18 cellular contexts compared by ENCODE assay signal in the genomic region with DNA sequence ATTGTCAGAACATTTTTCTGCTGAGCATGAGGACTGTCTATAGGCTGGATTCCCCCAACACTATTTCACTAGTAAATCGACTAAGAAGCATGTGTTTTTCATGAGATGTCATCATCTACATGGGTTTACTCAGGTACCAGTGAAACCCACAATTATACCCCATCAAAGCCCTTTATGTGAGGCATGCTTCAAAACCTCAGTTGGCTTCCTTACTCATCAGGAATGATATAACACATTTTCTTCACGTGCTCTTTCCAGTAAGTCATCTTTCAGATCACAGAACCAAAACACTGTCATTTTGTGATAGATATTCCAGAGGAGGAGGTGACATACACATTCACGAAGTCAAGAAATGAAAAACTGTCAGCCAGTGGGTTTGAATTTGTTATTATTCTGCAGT.
DNase-seq lines count a peak whose midpoint lies in the region; ATAC-seq and TF ChIP-seq lines count a peak whose summit lies in the region.
"Had no signal": no experiment of that assay in that cellular context is flagged by ENCODE, and none has a peak within 500 bp of the region (broad histone marks: within the 10 kb centered on the region; RNA-seq: fewer than 3 reads in every experiment).

No MANE protein-coding gene starts in this region.

- peaks cover 25% of the 10 kb centered on the region for H3K4me1 ChIP-seq in CD8-positive, alpha-beta T cell (ENCODE audit: insufficient read depth, low read length)
- no peaks in the 10 kb centered on the region for H3K4me1 ChIP-seq in HEK293 (ENCODE audit: control insufficient read depth, insufficient read depth, low read length)
- H3K4me1 ChIP-seq: HAP-1, right lobe of liver, uterus had no signal

- no peak for DNase-seq in CD8-positive, alpha-beta T cell
- DNase-seq in iris pigment epithelial cell (ENCODE audit: low read depth) (peak; percentile 39), globus pallidus (ENCODE audit: low spot score) (no peak), NCI-H128 (lab: John Stamatoyannopoulos, UW; ENCODE audit: unreplicated experiment) (no peak)
- DNase-seq: anterior cingulate cortex; CD4-positive, alpha-beta memory T cell; GF-D8; MM.1S; NCI-H2171; right lobe of liver; SK-N-SH; stimulated activated naive CD4-positive, alpha-beta T cell treated with Interleukin-2 at 50 U/mL for 16 hours; uterus had no signal

- H3K9me3 Mint-ChIP-seq in CD8-positive, alpha-beta T cell, result no peaks in the 10 kb centered on the region
- no peaks in the 10 kb centered on the region for H3K9me3 Mint-ChIP-seq in activated T-helper 17 cell treated with anti-CD3 and anti-CD28 coated beads, Interleukin-2, amount 50 U/mL, for 72 hours
- H3K9me3 Mint-ChIP-seq: neural crest cell had no signal

- H3K27ac ChIP-seq in CD8-positive, alpha-beta T cell (ENCODE audit: low read depth, low read length), result no peak overlapping the region
- H3K27ac ChIP-seq in HEK293 (ENCODE audit: extremely low read depth, low read depth, low read length), result no peak overlapping the region
- H3K27ac ChIP-seq: right lobe of liver, uterus had no signal

- H3K36me3 ChIP-seq in CD8-positive, alpha-beta T cell (ENCODE audit: insufficient read depth, low read length), result no peaks in the 10 kb centered on the region
- H3K36me3 ChIP-seq in HEK293 (ENCODE audit: control insufficient read depth in 2 of 2, insufficient read depth in 1 of 2, low read length in 2 of 2), result no peaks in the 10 kb centered on the region
- H3K36me3 ChIP-seq: HAP-1, right lobe of liver, uterus had no signal

- CTCF ChIA-PET in CD8-positive, alpha-beta T cell (lab: Charles Lee), result interaction anchor here (1.4 to 1.8 kb wide), 2 partner anchors 11 to 343 kb away, joined by 6 read pairs; no protein-coding TSS in a partner anchor
- CTCF ChIA-PET in HEK293 (lab: Yijun Ruan, JAX), result interaction anchor here (1.0 kb wide), 1 partner anchor 543 kb away, joined by 3 read pairs; no protein-coding TSS in a partner anchor

- H3K27me3 Mint-ChIP-seq in CD8-positive, alpha-beta T cell (ENCODE audit: low read depth), result no peaks in the 10 kb centered on the region
- no peaks in the 10 kb centered on the region for H3K27me3 Mint-ChIP-seq in activated T-helper 17 cell treated with anti-CD3 and anti-CD28 coated beads, Interleukin-2, amount 50 U/mL, for 72 hours
- H3K27me3 Mint-ChIP-seq: CD4-positive, alpha-beta memory T cell had no signal

- POLR2A ChIA-PET in CD8-positive, alpha-beta T cell (lab: Charles Lee), result no interaction called here
- POLR2A ChIA-PET in HEK293 (lab: Yijun Ruan, JAX), result no interaction called here

- no peaks in the 10 kb centered on the region for H3K9me3 ChIP-seq in CD8-positive, alpha-beta T cell (ENCODE audit: low read length)
- H3K9me3 ChIP-seq in HEK293 (ENCODE audit: control insufficient read depth, insufficient read depth, low read depth, low read length), result no peaks in the 10 kb centered on the region
- H3K9me3 ChIP-seq: HAP-1, right lobe of liver, SK-N-SH, uterus had no signal

- H3K4me3 ChIP-seq in CD8-positive, alpha-beta T cell (ENCODE audit: low read depth, low read length), result no peak overlapping the region
- H3K4me3 ChIP-seq in HEK293 (ENCODE audit: low read depth, low read length), result no peak overlapping the region
- H3K4me3 ChIP-seq: HAP-1, right lobe of liver, uterus had no signal

- ATAC-seq in CD8-positive, alpha-beta T cell, result peak; percentile 80
- peak; percentile 93 for ATAC-seq in activated T-helper 17 cell treated with anti-CD3 and anti-CD28 coated beads, Interleukin-2, amount 50 U/mL, for 72 hours (replicated peaks)
- ATAC-seq in HG03469 (IDR thresholded peaks at IDR 0.05; ENCODE audit: unreplicated experiment), result no peak
- ATAC-seq: right lobe of liver had no signal

- peak overlapping the region; percentile 1 for H3K27ac Mint-ChIP-seq in CD8-positive, alpha-beta T cell
- H3K27ac Mint-ChIP-seq in activated T-helper 17 cell treated with anti-CD3 and anti-CD28 coated beads, Interleukin-2, amount 50 U/mL, for 72 hours, result no peak overlapping the region

- H3K4me1 Mint-ChIP-seq in CD8-positive, alpha-beta T cell (ENCODE audit: low read depth), result peaks cover 35% of the 10 kb centered on the region
- H3K4me1 Mint-ChIP-seq in activated T-helper 17 cell treated with anti-CD3 and anti-CD28 coated beads, Interleukin-2, amount 50 U/mL, for 72 hours, result peaks cover 17% of the 10 kb centered on the region
- H3K4me1 Mint-ChIP-seq: neural crest cell had no signal

- no peaks in the 10 kb centered on the region for H3K27me3 ChIP-seq in CD8-positive, alpha-beta T cell (ENCODE audit: insufficient read depth, low read length)
- H3K27me3 ChIP-seq: right lobe of liver, uterus had no signal

- no peak overlapping the region for H3K4me3 Mint-ChIP-seq in CD8-positive, alpha-beta T cell
- H3K4me3 Mint-ChIP-seq in activated T-helper 17 cell treated with anti-CD3 and anti-CD28 coated beads, Interleukin-2, amount 50 U/mL, for 72 hours, result no peak overlapping the region
- H3K4me3 Mint-ChIP-seq: CD4-positive, alpha-beta memory T cell; neural crest cell had no signal

- intact Hi-C loops in CD8-positive, alpha-beta T cell (cut with DNase I, micrococcal nuclease), result loop anchor here in 1 of 2 experiments (10.0 kb wide), 1 partner anchor 161 kb away; no protein-coding TSS in a partner anchor

- H3K36me3 Mint-ChIP-seq in CD8-positive, alpha-beta T cell, result no peaks in the 10 kb centered on the region
- H3K36me3 Mint-ChIP-seq in activated T-helper 17 cell treated with anti-CD3 and anti-CD28 coated beads, Interleukin-2, amount 50 U/mL, for 72 hours (ENCODE audit: low read depth), result no peaks in the 10 kb centered on the region
- H3K36me3 Mint-ChIP-seq: CD4-positive, alpha-beta memory T cell had no signal

- TF ChIP-seq CTCF in CD8-positive, alpha-beta T cell (IDR thresholded peaks at IDR 0.05), result no peak
- TF ChIP-seq CTCF in HEK293 (tag by site-specific recombination; IDR thresholded peaks at IDR 0.05), result no peak

TF ChIP-seq in HEK293, 187 proteins besides CTCF, POLR2A, EP300 and RAD21:
- TF ChIP-seq ZNF211 (tag by site-specific recombination; IDR thresholded peaks at IDR 0.05; ENCODE audit: low read depth) (no peak), ZNF585B (tag by site-specific recombination; IDR thresholded peaks at IDR 0.05) (no peak), SP7 (tag by site-specific recombination; IDR thresholded peaks at IDR 0.05) (peak; percentile 89)
